ENCODE assay signal across 8 cellular contexts in genomic region chr16:49859139-49859947, GRCh38. TPM values are rescaled to one million over a fixed set of nuclear protein-coding genes. Genes with fewer than 3 reads are reported as not detected.
A peak's percentile ranks its signal among the peaks of the same experiment; 100 is the strongest.
DNase-seq lines count a peak whose midpoint lies in the region; ATAC-seq and TF ChIP-seq lines count a peak whose summit lies in the region.

No MANE protein-coding gene starts in this region.

- TF ChIP-seq POLR2A in spleen (IDR thresholded peaks at IDR 0.05), result no peak

- intact Hi-C loops in spleen (cut with DNase I; ENCODE audit: low total_unique reads), result no loop called here

- H3K27me3 ChIP-seq in adipocyte (replicated peaks; ENCODE audit: control insufficient read depth, insufficient read depth, low read length) (peaks cover 8% of the 10 kb centered on the region), spleen (replicated peaks in 1 of 7) (peaks cover 0 to 74% (median 23%) of the 10 kb centered on the region in 7 donors)

- H3K4me1 ChIP-seq in adipocyte (ENCODE audit: control insufficient read depth, insufficient read depth, low read length) (peaks cover 1% of the 10 kb centered on the region), spleen (peaks cover 10 to 48% (median 36%) of the 10 kb centered on the region in 6 donors)

- H3K4me3 Mint-ChIP-seq in immature natural killer cell, result peak overlapping the region; percentile 28 to 60 (median 48)

- H3K36me3 Mint-ChIP-seq in immature natural killer cell, result no peaks in the 10 kb centered on the region

- H3K9ac ChIP-seq in adipocyte (ENCODE audit: low read length), result peak overlapping the region; percentile 51

- TF ChIP-seq CTCF in HFF-Myc (IDR thresholded peaks at IDR 0.05; ENCODE audit: low read depth, low read length, missing control alignments) (no peak), spleen (IDR thresholded peaks at IDR 0.05 in 8 of 11, conservative IDR thresholded peaks at IDR 0.05 in 3 of 11) (no peak)

- no peaks in the 10 kb centered on the region for H3K36me3 ChIP-seq in adipocyte (ENCODE audit: control insufficient read depth, insufficient read depth, low read length, severe bottlenecking)
- no peaks in the 10 kb centered on the region for H3K36me3 ChIP-seq in spleen

- H3K27ac Mint-ChIP-seq in immature natural killer cell, result no peak overlapping the region

- H3K4me3 ChIP-seq in HFF-Myc (replicated peaks; ENCODE audit: low read depth, low read length) (peak overlapping the region; percentile 15), adipocyte (ENCODE audit: low read length) (peak overlapping the region; percentile 77), spleen (peak overlapping the region; percentile 23 to 89 (median 57))

- H3K4me1 Mint-ChIP-seq in immature natural killer cell, result peaks cover 8 to 12% of the 10 kb centered on the region in 2 donors

- DNase-seq in HFF-Myc (ENCODE audit: extremely low read depth, low read depth) (no peak), adipocyte (ENCODE audit: low read depth) (peak; percentile 56), immature natural killer cell (no peak), spleen (no peak), NCI-H1436 treated with DMSO at 0.1 percent for 48 hours (lab: John Stamatoyannopoulos, UW) (no peak), NCI-H526 treated with DMSO at 0.1 percent for 48 hours (lab: John Stamatoyannopoulos, UW) (no peak)

- 7 to 9% (median 8%) methylated on average over 27 to 28 of the region's 28 CpGs for WGBS in spleen, 5 donors

- ATAC-seq in HG03378 (IDR thresholded peaks at IDR 0.05; ENCODE audit: unreplicated experiment) (no peak), GM21515 (IDR thresholded peaks at IDR 0.05; ENCODE audit: unreplicated experiment) (no peak)

- peak overlapping the region; percentile 57 to 91 (median 86) for H3K27ac ChIP-seq in spleen

- no peaks in the 10 kb centered on the region for H3K9me3 Mint-ChIP-seq in immature natural killer cell

- no peaks in the 10 kb centered on the region for H3K9me3 ChIP-seq in adipocyte (ENCODE audit: control insufficient read depth, low read length)
- H3K9me3 ChIP-seq in spleen, result no peaks in the 10 kb centered on the region

- peaks cover 1 to 21% (median 10%) of the 10 kb centered on the region in 3 donors for H3K27me3 Mint-ChIP-seq in immature natural killer cell (ENCODE audit: low read depth in 3 of 3)

RNA-seq across cellular contexts. Expression of gene ZNF423, which starts 3.4 kb away (rescaled TPM):
- polyA plus RNA-seq in immature natural killer cell, result not detected
- total RNA-seq in spleen, result 1 to 10 TPM; 3.5 to 7.0 (median 5.3) TPM
- polyA plus RNA-seq in spleen, result under 1 TPM; 0.36 to 0.96 (median 0.67) TPM

Comparison
In these comparisons a context has a peak if more than half of its experiments do, and no peak if none do; other contexts are left out.
1. H3K4me3 ChIP-seq: peak in every context shown above with its lines; median percentile 77 in adipocyte; 57 in spleen; 15 in HFF-Myc.